In genomic region chr11:71786369-71787013, GRCh38 we compare ENCODE assay signal across 8 cellular contexts. TPM values are rescaled to one million over a fixed set of nuclear protein-coding genes. Genes with fewer than 3 reads are reported as not detected.
DNase-seq lines count a peak whose midpoint lies in the region; ATAC-seq and TF ChIP-seq lines count a peak whose summit lies in the region.
"Not testable (repeated sequence)": the region's sequence is repeated elsewhere in the genome, so short reads cannot be mapped to it uniquely, and the experiment has no call there.

No MANE protein-coding gene starts in this region.

- not testable (repeated sequence) for H4K20me1 ChIP-seq in BLaER1 treated with 17β-estradiol and CSF1 and Interleukin-3, amounts not matched to agents 10 nM and 100 nM

- peak; percentile 79 for DNase-seq in NCI-H82 treated with DMSO at 0.1 percent for 48 hours (lab: John Stamatoyannopoulos, UW; ENCODE audit: unreplicated experiment)
- not testable (repeated sequence) for DNase-seq in lower lobe of right lung, spleen

- peaks cover 19% of the 10 kb centered on the region for H3K4me1 Mint-ChIP-seq in activated naive CD4-positive, alpha-beta T cell treated with anti-CD3 and anti-CD28 coated beads, Interleukin-2, amount 50 U/mL, for 24 hours

- TF ChIP-seq POLR2A in spleen (IDR thresholded peaks at IDR 0.05) = peak in 1 of 3 donors; percentile 22

- H3K4me3 Mint-ChIP-seq in activated naive CD4-positive, alpha-beta T cell treated with anti-CD3 and anti-CD28 coated beads, Interleukin-2, amount 50 U/mL, for 24 hours = peak overlapping the region; percentile 97

- 2% methylated on average over 34 to 51 of the region's 51 CpGs for WGBS in esophagus, 2 donors
- whole genome bisulfite sequencing in spleen, 5 donors = 1 to 3% (median 2%) methylated on average over 31 to 51 of the region's 51 CpGs

- not testable (repeated sequence) for TF ChIP-seq CTCF in lower lobe of right lung (IDR thresholded peaks at IDR 0.05); spleen (IDR thresholded peaks at IDR 0.05 in 8 of 11, conservative IDR thresholded peaks at IDR 0.05 in 3 of 11)

- peak; percentile 14 for ATAC-seq in GM19438 (IDR thresholded peaks at IDR 0.05; ENCODE audit: low read depth, unreplicated experiment)
- peak; percentile 6 for ATAC-seq in HG03469 (IDR thresholded peaks at IDR 0.05; ENCODE audit: unreplicated experiment)
- ATAC-seq in lower lobe of right lung = not testable (repeated sequence)

- peak overlapping the region; percentile 62 to 77 (median 72) for H3K4me2 ChIP-seq in BLaER1 treated with 17β-estradiol and CSF1 and Interleukin-3, amounts not matched to agents 10 nM and 100 nM

- H3K27ac ChIP-seq in BLaER1 treated with 17β-estradiol and CSF1 and Interleukin-3, amounts not matched to agents 10 nM and 100 nM = peak overlapping the region; percentile 19 to 84 (median 51); a peak in 14 of 22 replicates
- H3K27ac ChIP-seq in esophagus (ENCODE audit: low read depth in 2 of 2, low read length in 1 of 2) (peak overlapping the region; percentile 89), lower lobe of right lung (peak overlapping the region; percentile 81), spleen (peak overlapping the region in 7 of 8 donors; percentile 76 to 94 (median 91))

- H3K4me1 ChIP-seq in BLaER1 treated with 17β-estradiol and CSF1 and Interleukin-3, amounts not matched to agents 10 nM and 100 nM = peaks cover 12 to 43% (median 32%) of the 10 kb centered on the region in 10 experiments
- not testable (repeated sequence) for H3K4me1 ChIP-seq in esophagus (ENCODE audit: control insufficient read depth in 2 of 2, insufficient read depth in 2 of 2, low read length in 1 of 2); lower lobe of right lung
- H3K4me1 ChIP-seq in spleen = peaks cover 0 to 14% (median 5%) of the 10 kb centered on the region in 6 donors

- not testable (repeated sequence) for H3K9me3 Mint-ChIP-seq in activated naive CD4-positive, alpha-beta T cell treated with anti-CD3 and anti-CD28 coated beads, Interleukin-2, amount 50 U/mL, for 24 hours

- H3K27me3 ChIP-seq in BLaER1 treated with 17β-estradiol and CSF1 and Interleukin-3, amounts not matched to agents 10 nM and 100 nM; esophagus (ENCODE audit: control insufficient read depth in 1 of 2, insufficient read depth in 2 of 2, low read length in 2 of 2); lower lobe of right lung (ENCODE audit: low read depth); spleen (replicated peaks in 1 of 7): not testable (repeated sequence)

- peak overlapping the region; percentile 51 to 71 (median 65) for H3K4me3 ChIP-seq in BLaER1 treated with 17β-estradiol and CSF1 and Interleukin-3, amounts not matched to agents 10 nM and 100 nM
- H3K4me3 ChIP-seq in esophagus (ENCODE audit: low read depth in 1 of 2, low read length in 2 of 2) (peak overlapping the region; percentile 51 to 62), lower lobe of right lung (peak overlapping the region; percentile 72), spleen (peak overlapping the region; percentile 38 to 88 (median 55))

- peak overlapping the region; percentile 97 for H3K27ac Mint-ChIP-seq in activated naive CD4-positive, alpha-beta T cell treated with anti-CD3 and anti-CD28 coated beads, Interleukin-2, amount 50 U/mL, for 24 hours

- not testable (repeated sequence) for H3K36me3 Mint-ChIP-seq in activated naive CD4-positive, alpha-beta T cell treated with anti-CD3 and anti-CD28 coated beads, Interleukin-2, amount 50 U/mL, for 24 hours

- not testable (repeated sequence) for H3K36me3 ChIP-seq in BLaER1 treated with 17β-estradiol and CSF1 and Interleukin-3, amounts not matched to agents 10 nM and 100 nM; esophagus (ENCODE audit: control insufficient read depth in 2 of 2, insufficient read depth in 2 of 2, low read length in 1 of 2); lower lobe of right lung; spleen

- peak overlapping the region; percentile 57 to 76 (median 69); a peak in 20 of 22 replicates for H3K9ac ChIP-seq in BLaER1 treated with 17β-estradiol and CSF1 and Interleukin-3, amounts not matched to agents 10 nM and 100 nM

- intact Hi-C loops in lower lobe of right lung (cut with DNase I); spleen (cut with DNase I; ENCODE audit: low total_unique reads): not testable (repeated sequence)

- not testable (repeated sequence) for H3K9me3 ChIP-seq in BLaER1 treated with 17β-estradiol and CSF1 and Interleukin-3, amounts not matched to agents 10 nM and 100 nM (replicated peaks in 1 of 11); esophagus (ENCODE audit: control insufficient read depth in 2 of 2, insufficient read depth in 1 of 2, low read depth in 1 of 2, low read length in 1 of 2); lower lobe of right lung; spleen

- not testable (repeated sequence) for H3K27me3 Mint-ChIP-seq in activated naive CD4-positive, alpha-beta T cell treated with anti-CD3 and anti-CD28 coated beads, Interleukin-2, amount 50 U/mL, for 24 hours

RNA-seq across cellular contexts. Expression of gene DEFB108B, which starts 46.5 kb away (rescaled TPM):
- not detected for polyA plus RNA-seq in esophagus
- not detected for total RNA-seq in lower lobe of right lung
- not detected for total RNA-seq in spleen
- not detected for polyA plus RNA-seq in spleen
